Comparison of ENCODE assay signal across 1 cellular context in genomic region chr1:152873495-152873894, GRCh38.
TF ChIP-seq lines count a peak whose summit lies in the region.

No MANE protein-coding gene starts in this region.

TF ChIP-seq in SK-N-SH treated with all-trans-retinoic acid at 6 μM for 48 hours, 23 proteins besides CTCF, POLR2A, EP300 and RAD21:
- TF ChIP-seq TCF4 (CRISPR knock-in tag; IDR thresholded peaks at IDR 0.05; ENCODE audit: borderline replicate concordance) = no peak
- TF ChIP-seq ZC3H10 (CRISPR knock-in tag; IDR thresholded peaks at IDR 0.05) = peak; percentile 10; the same call in 1 of the 2 replicates
